18 cellular contexts compared by ENCODE assay signal in the genomic region with DNA sequence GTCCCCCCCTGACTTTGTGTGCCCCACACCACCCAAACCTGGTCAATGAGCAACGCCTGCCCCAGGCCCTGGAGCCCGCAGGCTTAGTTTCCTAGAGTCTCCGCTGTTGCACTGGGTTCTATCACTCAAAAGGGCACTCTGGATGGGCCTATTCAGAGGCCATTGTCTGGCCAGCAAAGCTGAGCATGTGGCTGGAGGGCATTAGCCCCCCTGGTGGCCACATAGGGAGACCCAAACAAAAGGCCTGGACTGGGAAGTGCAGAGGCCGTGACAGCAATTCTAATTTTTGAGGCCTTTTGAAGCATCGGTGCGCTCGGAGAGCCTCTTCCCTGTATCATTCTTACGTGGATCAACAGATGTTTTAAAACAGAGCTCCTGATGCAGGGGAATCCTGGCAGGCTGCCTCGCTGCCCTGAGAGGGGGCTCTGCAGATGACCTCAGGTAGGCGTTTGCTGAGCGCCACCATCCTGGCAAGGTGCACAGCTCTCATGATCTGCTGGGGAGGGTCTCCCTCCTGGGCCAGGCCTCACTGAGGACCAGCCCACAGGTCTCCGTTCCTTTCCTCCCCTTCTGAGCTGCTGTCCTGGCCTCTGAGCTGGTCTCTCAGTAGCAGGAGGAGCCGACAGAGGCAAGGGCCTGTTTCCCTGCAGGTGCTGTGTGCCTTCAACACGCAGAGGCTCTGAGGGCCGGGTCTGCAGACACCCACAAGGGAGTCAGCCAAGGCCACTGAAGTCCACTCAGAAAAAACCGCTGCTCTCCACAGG.
DNase-seq lines count a peak whose midpoint lies in the region; ATAC-seq, FAIRE-seq and TF ChIP-seq lines count a peak whose summit lies in the region.
"Had no signal": no experiment of that assay in that cellular context is flagged by ENCODE, and none has a peak within 500 bp of the region (broad histone marks: within the 10 kb centered on the region; RNA-seq: fewer than 3 reads in every experiment).

No MANE protein-coding gene starts in this region.

- H3K4me2 ChIP-seq in H9 (ENCODE audit: insufficient read depth, insufficient read length, low read length) = no peak overlapping the region
- no peak overlapping the region for H3K4me2 ChIP-seq in H1 (ENCODE audit: insufficient read depth in 1 of 2, low read depth in 2 of 2, low read length in 2 of 2)
- H3K4me2 ChIP-seq: BLaER1 had no signal

- H3K27me3 ChIP-seq in BE2C (no peaks in the 10 kb centered on the region), H9 (ENCODE audit: insufficient read depth, low read length) (no peaks in the 10 kb centered on the region), H1 (replicated peaks in 1 of 4; ENCODE audit: control insufficient read depth in 3 of 4, extremely low read depth in 1 of 4, insufficient read depth in 3 of 4, low read length in 3 of 4) (no peaks in the 10 kb centered on the region; a peak in 1 of 7 replicates)
- H3K27me3 ChIP-seq: BLaER1 had no signal

- H3K23ac ChIP-seq in H9 (ENCODE audit: insufficient read length, low read depth, low read length) (no peak overlapping the region), H1 (ENCODE audit: insufficient read length) (no peak overlapping the region)

- H3K4me1 ChIP-seq in BE2C (peaks cover 27% of the 10 kb centered on the region), H9 (ENCODE audit: insufficient read depth, low read length) (no peaks in the 10 kb centered on the region), H1 (replicated peaks in 1 of 4; ENCODE audit: control insufficient read depth in 3 of 4, insufficient read depth in 4 of 4, low read length in 3 of 4) (peaks cover 0 to 9% (median 0%) of the 10 kb centered on the region in 4 experiments; a peak in 2 of 7 replicates)

- H2BK120ac ChIP-seq in H9 (ENCODE audit: low read depth, low read length, poor library complexity, severe bottlenecking) (no peak overlapping the region), H1 (replicated peaks; ENCODE audit: low read depth, low read length) (no peak overlapping the region)

- H3K4me3 Mint-ChIP-seq in H9 (no peak overlapping the region), neural crest cell (no peak overlapping the region)
- no peak overlapping the region for H3K4me3 Mint-ChIP-seq in activated CD4-positive, alpha-beta memory T cell treated with anti-CD3 and anti-CD28 coated beads, Interleukin-2, amount 10 ng/mL, durations not matched to agents 7 days and 5 days
- H3K4me3 Mint-ChIP-seq: CD8-positive, alpha-beta memory T cell had no signal

- no peak overlapping the region for H3K4me3 ChIP-seq in BE2C (ENCODE audit: low read depth, low read length)
- H3K4me3 ChIP-seq in H1 (ENCODE audit: extremely low read depth in 1 of 4, insufficient read depth in 2 of 4, low read depth in 3 of 4, low read length in 4 of 4) = no peak overlapping the region
- H3K4me3 ChIP-seq: BLaER1 had no signal

- H3K4ac ChIP-seq in H9 (ENCODE audit: low read depth, low read length) (no peak overlapping the region), H1 (replicated peaks; ENCODE audit: insufficient read length, low read depth, low read length) (no peak overlapping the region)

- H4K20me1 ChIP-seq in H9 (ENCODE audit: control insufficient read depth, insufficient read depth, insufficient read length) (no peaks in the 10 kb centered on the region), H1 (replicated peaks in 1 of 2; ENCODE audit: control insufficient read depth in 1 of 2, insufficient read depth in 2 of 2, low read length in 2 of 2) (no peaks in the 10 kb centered on the region)
- H4K20me1 ChIP-seq: BLaER1 had no signal

- no peak overlapping the region for H3K9ac ChIP-seq in H9 (ENCODE audit: extremely low read depth, insufficient read length, low read length)
- H3K9ac ChIP-seq in H1 (replicated peaks in 1 of 4; ENCODE audit: extremely low read depth in 1 of 4, low read depth in 3 of 4, low read length in 3 of 4) = no peak overlapping the region
- H3K9ac ChIP-seq: BLaER1 had no signal

- H3K36me3 Mint-ChIP-seq in H9 (ENCODE audit: insufficient read depth in 1 of 3, low read depth in 3 of 3) = no peaks in the 10 kb centered on the region
- no peaks in the 10 kb centered on the region for H3K36me3 Mint-ChIP-seq in neural crest cell (ENCODE audit: low read depth)
- no peaks in the 10 kb centered on the region for H3K36me3 Mint-ChIP-seq in activated CD4-positive, alpha-beta memory T cell treated with anti-CD3 and anti-CD28 coated beads, Interleukin-2, amount 10 ng/mL, durations not matched to agents 7 days and 5 days (ENCODE audit: low read depth)
- H3K36me3 Mint-ChIP-seq: CD8-positive, alpha-beta memory T cell had no signal

- peaks cover 9 to 11% of the 10 kb centered on the region in 2 experiments for H3K4me1 Mint-ChIP-seq in H9
- peaks cover 28% of the 10 kb centered on the region for H3K4me1 Mint-ChIP-seq in neural crest cell
- H3K4me1 Mint-ChIP-seq in activated CD4-positive, alpha-beta memory T cell treated with anti-CD3 and anti-CD28 coated beads, Interleukin-2, amount 10 ng/mL, durations not matched to agents 7 days and 5 days = no peaks in the 10 kb centered on the region
- H3K4me1 Mint-ChIP-seq: CD8-positive, alpha-beta memory T cell had no signal

- H4K5ac ChIP-seq in H9 (ENCODE audit: insufficient read length, low read depth, low read length) = no peak overlapping the region
- H4K5ac ChIP-seq in H1 (ENCODE audit: insufficient read length, low read depth, low read length) = no peak overlapping the region

- H3K27me3 Mint-ChIP-seq in H9 (ENCODE audit: low read depth) (peaks cover 2% of the 10 kb centered on the region), neural crest cell (ENCODE audit: low read depth) (no peaks in the 10 kb centered on the region)
- H3K27me3 Mint-ChIP-seq in activated CD4-positive, alpha-beta memory T cell treated with anti-CD3 and anti-CD28 coated beads, Interleukin-2, amount 10 ng/mL, durations not matched to agents 7 days and 5 days = no peaks in the 10 kb centered on the region

- TF ChIP-seq EP300 in H1 (IDR thresholded peaks at IDR 0.05; ENCODE audit: borderline replicate concordance in 1 of 2, low read depth in 2 of 2, low read length in 2 of 2) = no peak

- H2BK12ac ChIP-seq in H9 (ENCODE audit: insufficient read length, low read depth, low read length) (no peak overlapping the region), H1 (ENCODE audit: low read depth, low read length) (no peak overlapping the region)

- ATAC-seq in GM18511 (IDR thresholded peaks at IDR 0.05; ENCODE audit: unreplicated experiment) = no peak
- no peak for ATAC-seq in GM21723 (IDR thresholded peaks at IDR 0.05; ENCODE audit: unreplicated experiment)
- ATAC-seq: PC-3 had no signal

- H2AFZ ChIP-seq in H9 (ENCODE audit: low read length) = no peak overlapping the region
- H2AFZ ChIP-seq in H1 (ENCODE audit: low read length) = no peak overlapping the region

- no peaks in the 10 kb centered on the region for H3K36me3 ChIP-seq in BE2C
- no peaks in the 10 kb centered on the region for H3K36me3 ChIP-seq in H1 (ENCODE audit: control insufficient read depth in 2 of 4, insufficient read depth in 4 of 4, low read length in 3 of 4)
- H3K36me3 ChIP-seq: BLaER1 had no signal

- peak overlapping the region in 1 of 3 experiments; percentile 72; a peak in 1 of 7 replicates for H3K27ac Mint-ChIP-seq in H9
- H3K27ac Mint-ChIP-seq in neural crest cell (ENCODE audit: unreplicated experiment) = peak overlapping the region; percentile 5
- H3K27ac Mint-ChIP-seq in activated CD4-positive, alpha-beta memory T cell treated with anti-CD3 and anti-CD28 coated beads, Interleukin-2, amount 10 ng/mL, durations not matched to agents 7 days and 5 days = no peak overlapping the region
- H3K27ac Mint-ChIP-seq: CD8-positive, alpha-beta memory T cell had no signal

- H3K9me3 ChIP-seq in BE2C (no peaks in the 10 kb centered on the region), H9 (ENCODE audit: control insufficient read depth, low read depth, low read length) (no peaks in the 10 kb centered on the region), H1 (ENCODE audit: insufficient read depth in 2 of 2, low read depth in 1 of 2, low read length in 1 of 2) (no peaks in the 10 kb centered on the region)
- H3K9me3 ChIP-seq: BLaER1 had no signal

- FAIRE-seq in H1 (lab: Jason Lieb, UNC) = no peak
- FAIRE-seq: A204.1 had no signal

- peak; percentile 29; the same call in 1 of the 2 replicates for TF ChIP-seq CTCF in BE2C (IDR thresholded peaks at IDR 0.05; ENCODE audit: low read depth, low read length)
- peak; percentile 41; the same call in 2 of the 3 replicates for TF ChIP-seq CTCF in H9 (conservative IDR thresholded peaks at IDR 0.05)
- TF ChIP-seq CTCF in H1 (IDR thresholded peaks at IDR 0.05; ENCODE audit: control extremely low read depth in 1 of 3, insufficient read depth in 1 of 3, low read depth in 1 of 3, low read length in 3 of 3) = no peak
- no peak for TF ChIP-seq CTCF in neural crest cell (conservative IDR thresholded peaks at IDR 0.05)

- no peak overlapping the region for H3K56ac ChIP-seq in H9 (ENCODE audit: insufficient read length, low read depth, low read length)
- no peak overlapping the region for H3K56ac ChIP-seq in H1 (replicated peaks; ENCODE audit: insufficient read length, low read depth, low read length)

- H3K9me3 Mint-ChIP-seq in H9 (no peaks in the 10 kb centered on the region; a peak in 1 of 5 replicates), neural crest cell (no peaks in the 10 kb centered on the region)
- H3K9me3 Mint-ChIP-seq in activated CD4-positive, alpha-beta memory T cell treated with anti-CD3 and anti-CD28 coated beads, Interleukin-2, amount 10 ng/mL, durations not matched to agents 7 days and 5 days = no peaks in the 10 kb centered on the region
- H3K9me3 Mint-ChIP-seq: CD8-positive, alpha-beta memory T cell had no signal

- H3K79me1 ChIP-seq in H9 (ENCODE audit: insufficient read depth, low read depth, low read length, poor library complexity, severe bottlenecking) (no peaks in the 10 kb centered on the region), H1 (ENCODE audit: low read depth, low read length) (no peaks in the 10 kb centered on the region)

- POLR2A ChIA-PET in H1 (lab: Charles Lee; ENCODE audit: partially characterized antibody) = no interaction called here
- POLR2A ChIA-PET in activated CD4-positive, alpha-beta memory T cell treated with anti-CD3 and anti-CD28 coated beads, Interleukin-2, amount 10 ng/mL, durations not matched to agents 7 days and 5 days (lab: Charles Lee) = no interaction called here

- no peak overlapping the region for H2AK5ac ChIP-seq in H9 (ENCODE audit: insufficient read length, low read length)
- no peak overlapping the region for H2AK5ac ChIP-seq in H1 (ENCODE audit: low read depth, low read length)

- H3T11ph ChIP-seq in H9 (ENCODE audit: low read length) = no peak overlapping the region

- H2BK5ac ChIP-seq in H9 (ENCODE audit: insufficient read length, low read length) = no peak overlapping the region
- H2BK5ac ChIP-seq in H1 (ENCODE audit: low read depth, low read length) = no peak overlapping the region

- no peak overlapping the region for H3K18ac ChIP-seq in H9 (ENCODE audit: insufficient read length, low read depth, low read length)
- H3K18ac ChIP-seq in H1 (ENCODE audit: extremely low read depth, low read length) = no peak overlapping the region

- CTCF ChIA-PET in H1 (lab: Charles Lee; ENCODE audit: partially characterized antibody) = interaction anchor here (0.7 to 1.6 kb wide), 7 partner anchors 9 to 204 kb away, joined by 3 to 5 read pairs (median 3); no protein-coding TSS in a partner anchor
- CTCF ChIA-PET in activated CD4-positive, alpha-beta memory T cell treated with anti-CD3 and anti-CD28 coated beads, Interleukin-2, amount 10 ng/mL, durations not matched to agents 7 days and 5 days (lab: Charles Lee) = no interaction called here

- no peak for TF ChIP-seq POLR2A in H1 (IDR thresholded peaks at IDR 0.05; ENCODE audit: control extremely low read depth in 1 of 2, low read depth in 2 of 2, low read length in 2 of 2)

- H3K23me2 ChIP-seq in H9 (ENCODE audit: insufficient read length, low read depth, low read length, poor library complexity, severe bottlenecking) (no peaks in the 10 kb centered on the region), H1 (ENCODE audit: low read depth, low read length) (no peaks in the 10 kb centered on the region)

- H3K27ac ChIP-seq in H9 (ENCODE audit: insufficient read length, low read depth, low read length) (no peak overlapping the region), H1 (ENCODE audit: low read depth, low read length) (no peak overlapping the region)
- H3K27ac ChIP-seq: BLaER1 had no signal

- H2BK20ac ChIP-seq in H9 (ENCODE audit: low read depth, low read length, poor library complexity, severe bottlenecking) = no peak overlapping the region
- no peak overlapping the region for H2BK20ac ChIP-seq in H1 (ENCODE audit: low read length)

- no CpG with 5 or more reads among the region's 16 CpGs for WGBS in H9 (ENCODE audit: extremely low coverage, insufficient read length, low lambda C conversion rate)
- 92% methylated on average over 16 of the region's 16 CpGs; no CpG with 5 or more reads in 1 of the 2 experiments for WGBS in H1 (ENCODE audit: extremely low coverage in 1 of 2, insufficient coverage in 1 of 2, insufficient read length in 1 of 2, insufficient replicate concordance in 2 of 2, low coverage in 1 of 2, low lambda C conversion rate in 2 of 2, missing lambda C conversion rate in 1 of 2), 2 experiments

- H3K14ac ChIP-seq in H9 (ENCODE audit: insufficient read depth, low read length) (no peak overlapping the region), H1 (ENCODE audit: insufficient read length) (no peak overlapping the region)

- H4K8ac ChIP-seq in H9 (replicated peaks; ENCODE audit: insufficient read length, low read depth, low read length) = no peak overlapping the region
- H4K8ac ChIP-seq in H1 (ENCODE audit: extremely low read depth, insufficient read depth, low read length) = peak overlapping the region; percentile 5; the same call in 1 of the 2 replicates

- DNase-seq in BE2C (no peak), H9 (no peak), H1 (ENCODE audit: low read depth in 1 of 2, low spot score in 2 of 2) (no peak), neural crest cell (ENCODE audit: low read depth, low spot score) (peak; percentile 50)
- DNase-seq in activated CD4-positive, alpha-beta T cell treated with anti-CD3 and anti-CD28 coated beads, Interleukin-2, amount 50 U/mL, for 1 hour = no peak
- no peak for DNase-seq in activated CD4-positive, alpha-beta memory T cell treated with anti-CD3 and anti-CD28 coated beads, Interleukin-2, amount 10 ng/mL, durations not matched to agents 7 days and 5 days
- DNase-seq: CD8-positive, alpha-beta memory T cell; NCI-H187 treated with DMSO at 0.1 percent for 48 hours; NCI-H2227 treated with DMSO at 0.1 percent for 48 hours; NCI-H510A treated with DMSO at 0.1 percent for 48 hours; NCI-H774; PC-3; RPMI8226; SHP77 treated with DMSO at 0.1 percent for 48 hours had no signal

- TF ChIP-seq RAD21 in H1 (IDR thresholded peaks at IDR 0.05 in 1 of 2, conservative IDR thresholded peaks at IDR 0.05 in 1 of 2; ENCODE audit: low read depth in 2 of 2, low read length in 2 of 2) = no peak; a peak in 1 of 4 replicates

- H3K79me2 ChIP-seq in H9 (ENCODE audit: insufficient read depth, low read length) (no peaks in the 10 kb centered on the region), H1 (ENCODE audit: control insufficient read depth in 1 of 2, insufficient read depth in 2 of 2, low read length in 2 of 2) (no peaks in the 10 kb centered on the region)

- no peak overlapping the region for H4K91ac ChIP-seq in H9 (ENCODE audit: insufficient read length, low read depth, low read length)
- peak overlapping the region; percentile 81 for H4K91ac ChIP-seq in H1 (replicated peaks; ENCODE audit: insufficient read length, low read length)

- H2BK15ac ChIP-seq in H9 (ENCODE audit: low read depth, low read length) = no peak overlapping the region
- peak overlapping the region; percentile 81; the same call in 1 of the 2 replicates for H2BK15ac ChIP-seq in H1 (ENCODE audit: low read length)

Comparison
In these comparisons a context has a peak if more than half of its experiments do, and no peak if none do; other contexts are left out.
1. CTCF ChIP-seq: peak in BE2C (single experiment) and H9 (single experiment); none in H1 (0 of 3) and neural crest cell (single experiment).